ENCODE assay signal across 10 cellular contexts in genomic region chr13:73228546-73228945, GRCh38.
DNase-seq lines count a peak whose midpoint lies in the region; ATAC-seq and TF ChIP-seq lines count a peak whose summit lies in the region.
"Had no signal": no experiment of that assay in that cellular context is flagged by ENCODE, and none has a peak within 500 bp of the region (broad histone marks: within the 10 kb centered on the region; RNA-seq: fewer than 3 reads in every experiment).

No MANE protein-coding gene starts in this region.

- no peak overlapping the region for H2BK5ac ChIP-seq in mesenchymal stem cell (ENCODE audit: low read depth, low read length, poor library complexity, severe bottlenecking)

- no peaks in the 10 kb centered on the region for H3K79me2 ChIP-seq in DND-41 (ENCODE audit: insufficient read depth, low read length)
- H3K79me2 ChIP-seq in neural progenitor cell (ENCODE audit: low read depth) = no peaks in the 10 kb centered on the region

- H4K20me1 ChIP-seq in DND-41 (ENCODE audit: insufficient read depth, low read length) = no peaks in the 10 kb centered on the region
- no peaks in the 10 kb centered on the region for H4K20me1 ChIP-seq in neural progenitor cell (ENCODE audit: low read depth)

- H2BK120ac ChIP-seq in mesenchymal stem cell (ENCODE audit: low read depth, low read length) = no peak overlapping the region

- H3K23ac ChIP-seq in mesenchymal stem cell (ENCODE audit: low read length in 2 of 2) = no peak overlapping the region

- H3K4ac ChIP-seq in mesenchymal stem cell (ENCODE audit: low read depth in 1 of 2, low read length in 2 of 2) = no peak overlapping the region

- no peak overlapping the region for H3K14ac ChIP-seq in mesenchymal stem cell (ENCODE audit: low read length in 2 of 2)

- H3K4me1 ChIP-seq in DND-41 (ENCODE audit: insufficient read depth, low read length) (peaks cover 58% of the 10 kb centered on the region), adipocyte (ENCODE audit: control insufficient read depth, insufficient read depth, low read length) (no peaks in the 10 kb centered on the region), mesenchymal stem cell (ENCODE audit: control insufficient read depth, insufficient read depth, low read depth, low read length) (no peaks in the 10 kb centered on the region), neural progenitor cell (no peaks in the 10 kb centered on the region)

- H4K8ac ChIP-seq in mesenchymal stem cell (ENCODE audit: low read length) = no peak overlapping the region

- no peak overlapping the region for H3K18ac ChIP-seq in mesenchymal stem cell (ENCODE audit: low read depth in 1 of 2, low read length in 2 of 2)

- no peak overlapping the region for H3K4me3 Mint-ChIP-seq in neural progenitor cell

- no peak overlapping the region for H4K91ac ChIP-seq in mesenchymal stem cell (ENCODE audit: low read length)

- H3K9me3 Mint-ChIP-seq in neural progenitor cell = no peaks in the 10 kb centered on the region

- intact Hi-C loops in head of caudate nucleus (cut with DNase I) = no loop called here

- no peak overlapping the region for H3K9ac ChIP-seq in DND-41 (ENCODE audit: low read depth, low read length)
- H3K9ac ChIP-seq in adipocyte (ENCODE audit: low read length) = no peak overlapping the region
- H3K9ac ChIP-seq in mesenchymal stem cell (ENCODE audit: low read length) = no peak overlapping the region
- H3K9ac ChIP-seq in neural progenitor cell = no peak overlapping the region

- no peak overlapping the region for H2BK12ac ChIP-seq in mesenchymal stem cell (ENCODE audit: low read length in 2 of 2)

- H3K27me3 ChIP-seq in DND-41 (ENCODE audit: insufficient read depth, low read length, poor library complexity) = no peaks in the 10 kb centered on the region
- H3K27me3 ChIP-seq in adipocyte (replicated peaks; ENCODE audit: control insufficient read depth, insufficient read depth, low read length) = no peaks in the 10 kb centered on the region
- H3K27me3 ChIP-seq in mesenchymal stem cell (ENCODE audit: control insufficient read depth in 1 of 2, insufficient read depth in 1 of 2, low read length in 2 of 2) = no peaks in the 10 kb centered on the region
- H3K27me3 ChIP-seq in neural progenitor cell = no peaks in the 10 kb centered on the region
- H3K27me3 ChIP-seq: MG63 had no signal

- TF ChIP-seq CTCF in DND-41 (IDR thresholded peaks at IDR 0.05; ENCODE audit: borderline replicate concordance, extremely low read depth, low read length, poor library complexity, severe bottlenecking) = peak; percentile 54
- no peak for TF ChIP-seq CTCF in neural progenitor cell (IDR thresholded peaks at IDR 0.05)

- H3K4me3 ChIP-seq in DND-41 (ENCODE audit: low read depth in 1 of 2, low read length in 2 of 2) (no peak overlapping the region), adipocyte (ENCODE audit: low read length) (no peak overlapping the region), mesenchymal stem cell (ENCODE audit: insufficient read depth in 1 of 2, low read depth in 1 of 2, low read length in 2 of 2) (no peak overlapping the region), neural progenitor cell (no peak overlapping the region)
- H3K4me3 ChIP-seq in Jurkat, Clone E6-1 (ENCODE audit: low read length) = no peak overlapping the region
- H3K4me3 ChIP-seq: lung, MG63 had no signal

- no peak overlapping the region for H2BK15ac ChIP-seq in mesenchymal stem cell (ENCODE audit: low read depth, poor library complexity, severe bottlenecking)

- H3K27ac ChIP-seq in DND-41 (ENCODE audit: low read length) (peak overlapping the region; percentile 52), mesenchymal stem cell (ENCODE audit: low read length, poor library complexity, severe bottlenecking) (no peak overlapping the region), neural progenitor cell (no peak overlapping the region)

- H3K36me3 ChIP-seq in DND-41 (ENCODE audit: insufficient read depth, low read length) = no peaks in the 10 kb centered on the region
- H3K36me3 ChIP-seq in adipocyte (ENCODE audit: control insufficient read depth, insufficient read depth, low read length, severe bottlenecking) = no peaks in the 10 kb centered on the region
- no peaks in the 10 kb centered on the region for H3K36me3 ChIP-seq in mesenchymal stem cell (ENCODE audit: control insufficient read depth in 1 of 2, insufficient read depth in 2 of 2, low read depth in 1 of 2, low read length in 2 of 2)
- H3K36me3 ChIP-seq in neural progenitor cell = no peaks in the 10 kb centered on the region
- H3K36me3 ChIP-seq: MG63 had no signal

- no peaks in the 10 kb centered on the region for H3K79me1 ChIP-seq in mesenchymal stem cell (replicated peaks; ENCODE audit: low read length, poor library complexity, severe bottlenecking)

- no peak overlapping the region for H2AFZ ChIP-seq in DND-41 (ENCODE audit: low read depth, low read length)
- H2AFZ ChIP-seq in mesenchymal stem cell (ENCODE audit: low read depth, low read length) = no peak overlapping the region
- no peak overlapping the region for H2AFZ ChIP-seq in neural progenitor cell (replicated peaks)

- peak overlapping the region; percentile 28; the same call in 1 of the 2 replicates for H3K4me2 ChIP-seq in DND-41 (ENCODE audit: insufficient read depth, low read length)
- H3K4me2 ChIP-seq in mesenchymal stem cell (ENCODE audit: low read length, poor library complexity, severe bottlenecking) = no peak overlapping the region
- no peak overlapping the region for H3K4me2 ChIP-seq in neural progenitor cell

- no peaks in the 10 kb centered on the region for H3K9me3 ChIP-seq in DND-41 (ENCODE audit: insufficient read depth, low read length, severe bottlenecking)
- H3K9me3 ChIP-seq in adipocyte (ENCODE audit: control insufficient read depth, low read length) = no peaks in the 10 kb centered on the region
- no peaks in the 10 kb centered on the region for H3K9me3 ChIP-seq in mesenchymal stem cell (ENCODE audit: control insufficient read depth, low read length)
- H3K9me3 ChIP-seq in neural progenitor cell (ENCODE audit: low read depth) = no peaks in the 10 kb centered on the region
- H3K9me3 ChIP-seq: MG63 had no signal

- peak; percentile 70 for ATAC-seq in DND-41 (ENCODE audit: insufficient read depth, low read depth)

- DNase-seq in DND-41 = peak; percentile 58
- peak; percentile 85 for DNase-seq in Jurkat, Clone E6-1 (ENCODE audit: low read depth, low spot score)
- DNase-seq in adipocyte (ENCODE audit: low read depth) = peak; percentile 53
- peak; percentile 23 for DNase-seq in mesenchymal stem cell
- no peak for DNase-seq in neural progenitor cell (ENCODE audit: low spot score)
- DNase-seq in NCI-H2107 (lab: John Stamatoyannopoulos, UW) = no peak
- DNase-seq in iPS-NIHi7 (ENCODE audit: extremely low spot score) = no peak
- DNase-seq in head of caudate nucleus = no peak
- DNase-seq: MG63 had no signal

- H2AK5ac ChIP-seq in mesenchymal stem cell (ENCODE audit: low read length, severe bottlenecking) = no peak overlapping the region

- no peak overlapping the region for H3K27ac Mint-ChIP-seq in neural progenitor cell

- peaks cover 2% of the 10 kb centered on the region for H3K27me3 Mint-ChIP-seq in neural progenitor cell (ENCODE audit: insufficient read depth, low read depth)

- no peaks in the 10 kb centered on the region for H3K4me1 Mint-ChIP-seq in neural progenitor cell

- no peaks in the 10 kb centered on the region for H3F3A ChIP-seq in neural progenitor cell (ENCODE audit: low read depth)

- no peaks in the 10 kb centered on the region for H3K36me3 Mint-ChIP-seq in neural progenitor cell

Comparison
In these comparisons a context has a peak if more than half of its experiments do, and no peak if none do; other contexts are left out.
1. DNase-seq: peak in DND-41 (single experiment), Jurkat, Clone E6-1 (single experiment), adipocyte (single experiment) and mesenchymal stem cell (single experiment); none in neural progenitor cell (single experiment), NCI-H2107 (single experiment), iPS-NIHi7 (single experiment) and head of caudate nucleus (0 of 42).